Comparison of ENCODE assay signal across 11 cellular contexts in the genomic region with DNA sequence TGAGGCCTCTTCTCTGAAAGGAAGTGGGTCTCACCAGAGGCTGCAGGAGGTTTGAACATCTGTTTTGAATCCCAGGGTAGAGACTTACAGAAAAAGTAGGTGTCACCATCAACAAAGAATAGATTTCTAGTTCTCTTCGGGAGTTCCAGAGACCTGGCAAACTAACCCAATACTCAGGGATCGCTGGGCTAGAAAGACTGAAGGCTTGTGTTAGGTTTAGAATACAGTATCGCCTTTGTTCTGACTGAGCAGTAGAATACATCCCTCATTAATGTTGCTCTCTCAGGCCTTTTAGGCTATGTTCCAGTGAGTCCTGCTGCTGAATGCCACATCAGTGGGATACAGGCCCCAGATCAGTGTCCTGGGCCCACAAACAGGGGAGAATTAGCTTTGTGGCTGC. TPM values are rescaled to one million over a fixed set of nuclear protein-coding genes. Genes with fewer than 3 reads are reported as not detected.
DNase-seq lines count a peak whose midpoint lies in the region; ATAC-seq, FAIRE-seq and TF ChIP-seq lines count a peak whose summit lies in the region.
"Had no signal": no experiment of that assay in that cellular context is flagged by ENCODE, and none has a peak within 500 bp of the region (broad histone marks: within the 10 kb centered on the region; RNA-seq: fewer than 3 reads in every experiment).

No MANE protein-coding gene starts in this region.

- intact Hi-C loops in endothelial cell of umbilical vein (cut with micrococcal nuclease) (no loop called here), uterus (cut with DNase I; ENCODE audit: low total_unique reads) (no loop called here)

- H4K20me1 ChIP-seq in endothelial cell of umbilical vein (replicated peaks; ENCODE audit: control insufficient read depth, extremely low read depth, insufficient read depth, low read length): no peaks in the 10 kb centered on the region

- peaks cover 71% of the 10 kb centered on the region for H3K79me2 ChIP-seq in endothelial cell of umbilical vein (ENCODE audit: control insufficient read depth, insufficient read depth, low read length)

- H2AFZ ChIP-seq in endothelial cell of umbilical vein (ENCODE audit: low read depth, low read length): no peak overlapping the region

- dilution Hi-C loops in endothelial cell of umbilical vein (cut with MboI; ENCODE audit: extremely low pct_ligation_motif_present, low sequenced_read_pairs): no loop called here

- TF ChIP-seq POLR2A in endothelial cell of umbilical vein (IDR thresholded peaks at IDR 0.05; ENCODE audit: low read depth, low read length): no peak
- no peak for TF ChIP-seq POLR2A in uterus (IDR thresholded peaks at IDR 0.05)

- H3K27me3 ChIP-seq in endothelial cell of umbilical vein (ENCODE audit: control insufficient read depth in 2 of 2, insufficient read depth in 2 of 2, low read length in 2 of 2) (no peaks in the 10 kb centered on the region), muscle layer of duodenum (ENCODE audit: low read depth, low read length) (no peaks in the 10 kb centered on the region), uterus (no peaks in the 10 kb centered on the region)
- H3K27me3 ChIP-seq: Peyer's patch had no signal

- H3K9me3 ChIP-seq in endothelial cell of umbilical vein (replicated peaks; ENCODE audit: control insufficient read depth, insufficient read depth, low read length) (no peaks in the 10 kb centered on the region), muscle layer of duodenum (ENCODE audit: control insufficient read depth in 1 of 2, low read length in 2 of 2) (no peaks in the 10 kb centered on the region), uterus (no peaks in the 10 kb centered on the region)
- H3K9me3 ChIP-seq: Peyer's patch had no signal

- H3K9me1 ChIP-seq in endothelial cell of umbilical vein (replicated peaks; ENCODE audit: control insufficient read depth, extremely low read depth, insufficient read depth, low read length): no peaks in the 10 kb centered on the region

- peak overlapping the region; percentile 66 for H3K9ac ChIP-seq in endothelial cell of umbilical vein (replicated peaks; ENCODE audit: extremely low read depth, insufficient read depth, low read length)

- H3K27ac ChIP-seq in endothelial cell of umbilical vein (ENCODE audit: insufficient read depth, low read depth, low read length): peak overlapping the region; percentile 99
- peak overlapping the region; percentile 90 for H3K27ac ChIP-seq in muscle layer of duodenum (ENCODE audit: low read length)
- H3K27ac ChIP-seq in uterus: peak overlapping the region; percentile 75 to 86

- CTCF ChIA-PET in endothelial cell of umbilical vein (lab: Charles Lee): interaction anchor here (0.9 to 7.2 kb wide), 10 partner anchors 13 to 36 kb away, joined by 3 to 83 read pairs (median 12); a partner anchor contains a TSS

- ATAC-seq in HG03175 (IDR thresholded peaks at IDR 0.05; ENCODE audit: unreplicated experiment): no peak
- ATAC-seq: activated T-cell treated with anti-CD3 and anti-CD28 coated beads, Interleukin-2, amount 50 U/mL, for 72 hours; GM12878 had no signal

- H3K36me3 ChIP-seq in endothelial cell of umbilical vein (ENCODE audit: control insufficient read depth in 2 of 2, extremely low read depth in 1 of 2, insufficient read depth in 2 of 2, low read length in 2 of 2): peaks cover 0 to 2% of the 10 kb centered on the region in 2 experiments
- H3K36me3 ChIP-seq in muscle layer of duodenum (ENCODE audit: control insufficient read depth in 1 of 2, insufficient read depth in 2 of 2, low read length in 2 of 2): no peaks in the 10 kb centered on the region
- H3K36me3 ChIP-seq in uterus: no peaks in the 10 kb centered on the region
- H3K36me3 ChIP-seq: Peyer's patch had no signal

- BruUV-seq in endothelial cell of umbilical vein (replicated peaks; lab: Mats Ljungman, UMichigan): no TSS peak

- H3K4me3 ChIP-seq in endothelial cell of umbilical vein (replicated peaks in 1 of 3; ENCODE audit: insufficient read depth in 1 of 3, low read depth in 1 of 3, low read length in 3 of 3) (no peak overlapping the region), muscle layer of duodenum (ENCODE audit: low read depth in 1 of 2, low read length in 2 of 2) (no peak overlapping the region), uterus (no peak overlapping the region)
- H3K4me3 ChIP-seq: GM12878, Peyer's patch had no signal

- H3K4me1 ChIP-seq in endothelial cell of umbilical vein (ENCODE audit: control insufficient read depth, extremely low read depth, insufficient read depth, low read length) (peaks cover 60% of the 10 kb centered on the region), muscle layer of duodenum (ENCODE audit: control insufficient read depth in 1 of 2, insufficient read depth in 2 of 2, low read length in 2 of 2) (peaks cover 30 to 61% of the 10 kb centered on the region in 2 donors), uterus (peaks cover 29 to 35% of the 10 kb centered on the region in 2 donors)

- no peak for TF ChIP-seq CTCF in endothelial cell of umbilical vein (IDR thresholded peaks at IDR 0.05; ENCODE audit: extremely low read depth in 1 of 2, insufficient read depth in 1 of 2, low read depth in 1 of 2, low read length in 2 of 2)
- no peak for TF ChIP-seq CTCF in uterus (IDR thresholded peaks at IDR 0.05)

- no peak overlapping the region for H3K4me2 ChIP-seq in endothelial cell of umbilical vein (ENCODE audit: insufficient read depth, low read length)

- no peak for FAIRE-seq in endothelial cell of umbilical vein (lab: Jason Lieb, UNC)
- FAIRE-seq: GM12878 had no signal

- peak; percentile 6 for DNase-seq in NCI-H2171 treated with DMSO at 0.1 percent for 48 hours (lab: John Stamatoyannopoulos, UW)
- no peak for DNase-seq in NCI-H2171 (lab: John Stamatoyannopoulos, UW)
- no peak for DNase-seq in endothelial cell of umbilical vein (ENCODE audit: low read depth, low spot score)
- DNase-seq in uterus: no peak
- no peak for DNase-seq in activated gamma-delta T cell treated with Interleukin-2 at 50 U/mL for 16 hours
- no peak for DNase-seq in DMS114 treated with DMSO at 0.1 percent for 48 hours (lab: John Stamatoyannopoulos, UW; ENCODE audit: unreplicated experiment)
- DNase-seq: activated T-cell treated with anti-CD3 and anti-CD28 coated beads, Interleukin-2, amount 50 U/mL, for 72 hours; Peyer's patch had no signal

- POLR2A ChIA-PET in endothelial cell of umbilical vein (lab: Charles Lee): interaction anchor here (2.6 kb wide), 1 partner anchor 22 kb away, joined by 12 read pairs; no protein-coding TSS in a partner anchor

TF ChIP-seq in endothelial cell of umbilical vein, 7 proteins besides CTCF, POLR2A, EP300 and RAD21:
- TF ChIP-seq JUN (IDR thresholded peaks at IDR 0.05; ENCODE audit: borderline replicate concordance, insufficient read depth, insufficient read length, low read depth) (no peak), MYC (IDR thresholded peaks at IDR 0.05; ENCODE audit: low read depth, low read length) (no peak), EZH2 (IDR thresholded peaks at IDR 0.05; ENCODE audit: borderline replicate concordance, low read depth, low read length, severe bottlenecking) (no peak), POLR2AphosphoS5 (IDR thresholded peaks at IDR 0.05; ENCODE audit: insufficient read depth, low read depth, low read length) (no peak), FOS (IDR thresholded peaks at IDR 0.05; ENCODE audit: borderline replicate concordance, insufficient read depth, low read length) (no peak), GATA2 (IDR thresholded peaks at IDR 0.05; ENCODE audit: insufficient read depth, insufficient read length, low read depth, low read length) (no peak)
- TF ChIP-seq, protein P1, sequence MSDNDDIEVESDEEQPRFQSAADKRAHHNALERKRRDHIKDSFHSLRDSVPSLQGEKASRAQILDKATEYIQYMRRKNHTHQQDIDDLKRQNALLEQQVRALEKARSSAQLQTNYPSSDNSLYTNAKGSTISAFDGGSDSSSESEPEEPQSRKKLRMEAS (IDR thresholded peaks at IDR 0.05; ENCODE audit: insufficient read depth, insufficient read length): no peak

RNA-seq across cellular contexts. Expression of a gene that starts 27.2 kb away (rescaled TPM):
- total RNA-seq in endothelial cell of umbilical vein (46.2 and 52.1 TPM in 2 replicates), uterus (10 to 100 TPM in 3 of 4 donors, 1 to 10 TPM in 1; 10.0 to 60.2 (median 16.8) TPM)
- 26.1 and 29.9 TPM in 2 replicates for polyA plus RNA-seq in endothelial cell of umbilical vein
- 17.3 and 22.6 TPM in 2 replicates for polyA plus RNA-seq in endothelial cell of umbilical vein (2011; cell fraction: cytosol; rRNA removed)
- polyA plus RNA-seq in endothelial cell of umbilical vein (2011; cell fraction: nucleus; rRNA removed): 63.2 and 68.8 TPM in 2 replicates
- 19.2 and 22.1 TPM in 2 replicates for polyA plus RNA-seq in endothelial cell of umbilical vein (2012)
- polyA minus RNA-seq in endothelial cell of umbilical vein: 63.2 and 73.2 TPM in 2 replicates
- 9.9 TPM for polyA minus RNA-seq in endothelial cell of umbilical vein (2011; cell fraction: cytosol; rRNA and poly(A)+ RNA removed)
- 34.4 and 34.6 TPM in 2 replicates for polyA minus RNA-seq in endothelial cell of umbilical vein (2011; cell fraction: nucleus; rRNA and poly(A)+ RNA removed)
- total RNA-seq: GM12878 had no signal
- polyA plus RNA-seq: GM12878 had no signal
